ENCODE assay signal across 1 cellular context in genomic region chr2:240060977-240061591, GRCh38.
TF ChIP-seq lines count a peak whose summit lies in the region.

No MANE protein-coding gene starts in this region.

TF ChIP-seq in K562, 482 proteins besides CTCF, POLR2A, EP300 and RAD21 (continued from another document):
- TF ChIP-seq ZBTB11 (CRISPR knock-in tag; IDR thresholded peaks at IDR 0.05) (no peak), PBX2 (CRISPR knock-in tag; IDR thresholded peaks at IDR 0.05; ENCODE audit: low read depth) (no peak), PBX2 (tag; conservative IDR thresholded peaks at IDR 0.05; ENCODE audit: low read depth) (0 out of 2 replicates have a peak, but pooled peaks have one; percentile 25)
